In the genomic region with DNA sequence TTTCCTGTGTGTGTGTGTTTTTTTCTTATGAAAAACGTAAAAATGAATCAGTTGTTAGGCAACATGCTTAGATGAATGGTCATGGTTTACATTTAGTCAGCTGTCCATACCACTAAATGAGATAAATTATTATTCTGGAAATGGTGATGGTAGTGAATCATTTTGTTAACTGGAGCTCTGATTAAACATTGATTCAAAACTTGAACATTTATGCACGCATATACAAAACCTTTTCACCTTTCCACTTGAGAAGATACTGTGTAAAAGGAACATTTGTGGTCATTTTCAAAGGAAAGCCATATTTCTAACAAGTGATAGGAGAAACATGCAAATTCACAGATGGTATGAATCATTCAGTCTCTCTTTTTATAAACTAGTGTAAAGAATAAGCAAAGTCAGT, we compare ENCODE assay signal across 11 cellular contexts.
DNase-seq lines count a peak whose midpoint lies in the region; ATAC-seq and TF ChIP-seq lines count a peak whose summit lies in the region.
"Had no signal": no experiment of that assay in that cellular context is flagged by ENCODE, and none has a peak within 500 bp of the region (broad histone marks: within the 10 kb centered on the region; RNA-seq: fewer than 3 reads in every experiment).

No MANE protein-coding gene starts in this region.

- no peaks in the 10 kb centered on the region for H3K27me3 ChIP-seq in HUES64 (ENCODE audit: insufficient read depth, low read length)
- no peaks in the 10 kb centered on the region for H3K27me3 ChIP-seq in right cardiac atrium (ENCODE audit: control insufficient read depth, insufficient read depth)
- no peaks in the 10 kb centered on the region for H3K27me3 ChIP-seq in spleen (replicated peaks in 1 of 7)
- H3K27me3 ChIP-seq: vagina had no signal

- no peak overlapping the region for H3K9ac ChIP-seq in HUES64 (ENCODE audit: low read depth, low read length)

- TF ChIP-seq CTCF in cardiac fibroblast (IDR thresholded peaks at IDR 0.05; ENCODE audit: low read depth, low read length), result no peak
- TF ChIP-seq CTCF in spleen (IDR thresholded peaks at IDR 0.05 in 8 of 11, conservative IDR thresholded peaks at IDR 0.05 in 3 of 11), result no peak

- no peak overlapping the region for H3K4me3 ChIP-seq in HUES64 (ENCODE audit: low read length)
- no peak overlapping the region for H3K4me3 ChIP-seq in cardiac fibroblast (replicated peaks in 1 of 2; ENCODE audit: low read depth in 2 of 2, low read length in 2 of 2)
- no peak overlapping the region for H3K4me3 ChIP-seq in skeletal muscle cell (ENCODE audit: low read depth, low read length)
- no peak overlapping the region for H3K4me3 ChIP-seq in right cardiac atrium (ENCODE audit: low read length)
- no peak overlapping the region for H3K4me3 ChIP-seq in spleen
- H3K4me3 ChIP-seq: vagina had no signal

- peak overlapping the region; percentile 88; the same call in 1 of the 2 replicates for H3K27ac ChIP-seq in HUES64 (ENCODE audit: low read depth, low read length)
- H3K27ac ChIP-seq in right cardiac atrium (ENCODE audit: low read length), result no peak overlapping the region
- H3K27ac ChIP-seq in spleen, result no peak overlapping the region
- H3K27ac ChIP-seq: vagina had no signal

- peak; percentile 64 to 95 for DNase-seq in cardiac fibroblast (ENCODE audit: low read depth in 2 of 2)
- DNase-seq in skeletal muscle cell (ENCODE audit: low read depth), result peak; percentile 75
- DNase-seq in right cardiac atrium, result no peak
- no peak for DNase-seq in central memory CD4-positive, alpha-beta T cell
- DNase-seq in spleen, result no peak
- DNase-seq: activated CD4-positive, alpha-beta T cell treated with anti-CD3 and anti-CD28 coated beads for 4 hours; NCI-H2171; SIG-M5 had no signal

- intact Hi-C loops in right cardiac atrium (cut with DNase I), result no loop called here
- intact Hi-C loops in spleen (cut with DNase I; ENCODE audit: low total_unique reads), result no loop called here

- H3K4me1 ChIP-seq in HUES64 (ENCODE audit: insufficient read depth, low read length) (peaks cover 34% of the 10 kb centered on the region), right cardiac atrium (ENCODE audit: control insufficient read depth, insufficient read depth, low read length) (no peaks in the 10 kb centered on the region), spleen (no peaks in the 10 kb centered on the region)
- H3K4me1 ChIP-seq: vagina had no signal

- ATAC-seq in GM21529 (IDR thresholded peaks at IDR 0.05; ENCODE audit: unreplicated experiment) (peak; percentile 28), right cardiac atrium (no peak)

- H3K9me3 ChIP-seq in HUES64 (ENCODE audit: insufficient read depth, low read depth, low read length) (no peaks in the 10 kb centered on the region), right cardiac atrium (ENCODE audit: control insufficient read depth, low read length) (no peaks in the 10 kb centered on the region), spleen (no peaks in the 10 kb centered on the region)
- H3K9me3 ChIP-seq: vagina had no signal

- TF ChIP-seq POLR2A in spleen (IDR thresholded peaks at IDR 0.05), result no peak

- H3K36me3 ChIP-seq in HUES64 (ENCODE audit: insufficient read depth, low read length) (no peaks in the 10 kb centered on the region), spleen (no peaks in the 10 kb centered on the region)
- H3K36me3 ChIP-seq: vagina had no signal

- no CpG with 5 or more reads among the region's 2 CpGs for WGBS in HUES64
- 45% methylated on average over 2 of the region's 2 CpGs for WGBS in right cardiac atrium
- 45 to 62% (median 55%) methylated on average over 2 of the region's 2 CpGs for WGBS in spleen, 5 donors

Comparison
In these comparisons a context has a peak if more than half of its experiments do, and no peak if none do; other contexts are left out.
1. DNase-seq: peak in cardiac fibroblast (2 of 2) and skeletal muscle cell (single experiment); none in right cardiac atrium (0 of 3), central memory CD4-positive, alpha-beta T cell (single experiment) and spleen (single experiment).